Comparison of ENCODE assay signal across 24 cellular contexts in the genomic region with DNA sequence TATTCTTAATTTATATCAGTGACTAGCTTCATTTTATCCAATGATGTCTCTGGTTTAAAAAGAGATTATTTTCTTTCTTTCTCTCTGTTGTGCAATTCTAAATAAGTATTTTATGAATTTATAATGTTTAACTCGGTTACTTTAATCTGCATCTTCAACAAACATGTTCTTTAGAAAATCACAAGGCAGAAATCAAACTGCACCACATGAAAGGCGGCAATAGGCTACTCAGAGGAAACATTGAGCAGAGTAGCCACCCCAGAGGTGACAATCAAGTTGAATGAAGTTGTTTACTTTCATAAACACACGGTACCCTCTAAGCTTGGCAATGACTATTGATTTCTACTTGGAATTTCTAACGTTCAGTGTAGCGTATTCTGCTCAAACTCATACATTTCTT.
DNase-seq lines count a peak whose midpoint lies in the region; ATAC-seq and TF ChIP-seq lines count a peak whose summit lies in the region.
"Had no signal": no experiment of that assay in that cellular context is flagged by ENCODE, and none has a peak within 500 bp of the region (broad histone marks: within the 10 kb centered on the region; RNA-seq: fewer than 3 reads in every experiment).

No MANE protein-coding gene starts in this region.

- no peak for ATAC-seq in GM23338
- ATAC-seq in stimulated activated effector memory CD8-positive, alpha-beta T cell treated with anti-CD3 and anti-CD28 coated beads, Interleukin-12 subunit alpha, Interleukin-12 subunit beta, amount 100 ng/mL, for 72 hours, result no peak
- ATAC-seq: GM12878 had no signal

- H3K4me2 ChIP-seq in GM23338, result no peak overlapping the region
- H3K4me2 ChIP-seq in GM23248 (ENCODE audit: unreplicated experiment), result no peak overlapping the region
- H3K4me2 ChIP-seq: BLaER1 had no signal

- H3K79me2 ChIP-seq in GM23338 (replicated peaks; ENCODE audit: insufficient read depth), result no peaks in the 10 kb centered on the region
- H3K79me2 ChIP-seq in GM23248 (ENCODE audit: insufficient read depth), result no peaks in the 10 kb centered on the region

- H3K4me1 ChIP-seq in GM23338 (ENCODE audit: insufficient read depth) (peaks cover 16% of the 10 kb centered on the region), HAP-1 (peaks cover 25% of the 10 kb centered on the region), GM23248 (ENCODE audit: insufficient read depth) (no peaks in the 10 kb centered on the region)
- H3K4me1 ChIP-seq: BLaER1 had no signal

- no peak overlapping the region for H3K27ac ChIP-seq in GM23338 (ENCODE audit: low read depth)
- H3K27ac ChIP-seq in GM23248, result no peak overlapping the region
- H3K27ac ChIP-seq: BLaER1 had no signal

- no peak for DNase-seq in GM23338 (ENCODE audit: low spot score)
- peak; percentile 56 to 71 for DNase-seq in HAP-1 (ENCODE audit: low spot score in 2 of 2)
- peak; percentile 20 for DNase-seq in SW480 (ENCODE audit: low spot score)
- DNase-seq in stimulated activated effector memory CD8-positive, alpha-beta T cell treated with anti-CD3 and anti-CD28 coated beads, Interleukin-12 subunit alpha, Interleukin-12 subunit beta, amount 100 ng/mL, for 72 hours (ENCODE audit: low spot score in 2 of 2), result no peak
- no peak for DNase-seq in GM23248
- no peak for DNase-seq in NCI-H526 (lab: John Stamatoyannopoulos, UW)
- DNase-seq: 8988T; ACHN; BE2C; C1 segment of cervical spinal cord; CD4-positive, alpha-beta memory T cell; CD4-positive, CD25-positive, alpha-beta regulatory T cell; CD8-positive, alpha-beta memory T cell; COR-L47; DMS 273 treated with DMSO at 0.1 percent for 48 hours; DMS153; DMS53; DMS79; DND-41; EL; GDM1 had no signal

- peaks cover 22% of the 10 kb centered on the region for H3K4me1 Mint-ChIP-seq in GM23338
- H3K4me1 Mint-ChIP-seq in stimulated activated effector memory CD8-positive, alpha-beta T cell treated with anti-CD3 and anti-CD28 coated beads, Interleukin-12 subunit alpha, Interleukin-12 subunit beta, amount 100 ng/mL, for 72 hours, result no peaks in the 10 kb centered on the region
- H3K4me1 Mint-ChIP-seq: CD14-positive monocyte; CD4-positive, alpha-beta memory T cell; CD4-positive, CD25-positive, alpha-beta regulatory T cell; CD8-positive, alpha-beta memory T cell had no signal

- H3K36me3 ChIP-seq in GM23338 (ENCODE audit: insufficient read depth), result no peaks in the 10 kb centered on the region
- H3K36me3 ChIP-seq in HAP-1 (replicated peaks), result no peaks in the 10 kb centered on the region
- H3K36me3 ChIP-seq in GM23248 (ENCODE audit: low read depth), result no peaks in the 10 kb centered on the region
- H3K36me3 ChIP-seq: BE2C, BLaER1 had no signal

- no peaks in the 10 kb centered on the region for H3K27me3 ChIP-seq in GM23338 (ENCODE audit: insufficient read depth)
- no peaks in the 10 kb centered on the region for H3K27me3 ChIP-seq in HAP-1 (ENCODE audit: low read depth)
- no peaks in the 10 kb centered on the region for H3K27me3 ChIP-seq in GM23248 (replicated peaks; ENCODE audit: insufficient read depth)
- H3K27me3 ChIP-seq: BE2C, BLaER1 had no signal

- in situ Hi-C loops in HAP-1 (cut with MboI; ENCODE audit: low sequenced_read_pairs), result no loop called here
- in situ Hi-C loops in GM23248 (cut with MboI), result no loop called here

- H3K9ac ChIP-seq in GM23248, result no peak overlapping the region
- H3K9ac ChIP-seq: BLaER1 had no signal

- H3K4me3 ChIP-seq in GM23338 (no peak overlapping the region), HAP-1 (no peak overlapping the region), GM23248 (no peak overlapping the region)
- H3K4me3 ChIP-seq: BLaER1, GM12878 had no signal

- WGBS in GM23248 (ENCODE audit: low coverage in 1 of 2, low lambda C conversion rate in 2 of 2, missing lambda C conversion rate in 2 of 2), 2 experiments, result 21 to 22% methylated on average over 5 of the region's 5 CpGs

- no peaks in the 10 kb centered on the region for H3K9me3 Mint-ChIP-seq in GM23338
- H3K9me3 Mint-ChIP-seq in stimulated activated effector memory CD8-positive, alpha-beta T cell treated with anti-CD3 and anti-CD28 coated beads, Interleukin-12 subunit alpha, Interleukin-12 subunit beta, amount 100 ng/mL, for 72 hours, result peaks cover 4% of the 10 kb centered on the region
- H3K9me3 Mint-ChIP-seq: CD14-positive monocyte had no signal

- no peaks in the 10 kb centered on the region for H3K27me3 Mint-ChIP-seq in GM23338 (ENCODE audit: insufficient read depth, low read depth, poor library complexity)
- H3K27me3 Mint-ChIP-seq: CD4-positive, alpha-beta memory T cell; CD4-positive, CD25-positive, alpha-beta regulatory T cell; CD8-positive, alpha-beta memory T cell had no signal

- H3K9me3 ChIP-seq in HAP-1, result no peaks in the 10 kb centered on the region
- H3K9me3 ChIP-seq in GM23248 (ENCODE audit: low read depth), result no peaks in the 10 kb centered on the region
- H3K9me3 ChIP-seq: BE2C, BLaER1 had no signal

- H4K20me1 ChIP-seq in GM23338 (replicated peaks; ENCODE audit: insufficient read depth), result no peaks in the 10 kb centered on the region
- H4K20me1 ChIP-seq in GM23248 (ENCODE audit: insufficient read depth), result no peaks in the 10 kb centered on the region
- H4K20me1 ChIP-seq: BLaER1 had no signal

- H2AFZ ChIP-seq in GM23338 (no peak overlapping the region), GM23248 (no peak overlapping the region)

- peaks cover 4% of the 10 kb centered on the region; the same call in 1 of the 2 replicates for H3K9me2 ChIP-seq in GM23338 (ENCODE audit: insufficient read depth)
- no peaks in the 10 kb centered on the region for H3K9me2 ChIP-seq in GM23248 (ENCODE audit: insufficient read depth)

- H3K4me3 Mint-ChIP-seq in GM23338, result no peak overlapping the region
- no peak overlapping the region for H3K4me3 Mint-ChIP-seq in stimulated activated effector memory CD8-positive, alpha-beta T cell treated with anti-CD3 and anti-CD28 coated beads, Interleukin-12 subunit alpha, Interleukin-12 subunit beta, amount 100 ng/mL, for 72 hours
- H3K4me3 Mint-ChIP-seq: CD14-positive monocyte; CD4-positive, alpha-beta memory T cell; CD4-positive, CD25-positive, alpha-beta regulatory T cell; CD8-positive, alpha-beta memory T cell had no signal

- no peak for TF ChIP-seq CTCF in GM23338 (conservative IDR thresholded peaks at IDR 0.05; ENCODE audit: low read depth in 2 of 2)

- H3F3A ChIP-seq in GM23338 (replicated peaks; ENCODE audit: low read depth) (no peaks in the 10 kb centered on the region), GM23248 (ENCODE audit: insufficient read depth) (no peaks in the 10 kb centered on the region)

- peak overlapping the region; percentile 88 for H3K27ac Mint-ChIP-seq in GM23338
- H3K27ac Mint-ChIP-seq in stimulated activated effector memory CD8-positive, alpha-beta T cell treated with anti-CD3 and anti-CD28 coated beads, Interleukin-12 subunit alpha, Interleukin-12 subunit beta, amount 100 ng/mL, for 72 hours, result no peak overlapping the region
- H3K27ac Mint-ChIP-seq: CD14-positive monocyte; CD4-positive, alpha-beta memory T cell; CD4-positive, CD25-positive, alpha-beta regulatory T cell; CD8-positive, alpha-beta memory T cell had no signal

- no peaks in the 10 kb centered on the region for H3K36me3 Mint-ChIP-seq in GM23338 (ENCODE audit: low read depth)
- H3K36me3 Mint-ChIP-seq in stimulated activated effector memory CD8-positive, alpha-beta T cell treated with anti-CD3 and anti-CD28 coated beads, Interleukin-12 subunit alpha, Interleukin-12 subunit beta, amount 100 ng/mL, for 72 hours, result no peaks in the 10 kb centered on the region
- H3K36me3 Mint-ChIP-seq: CD14-positive monocyte; CD4-positive, alpha-beta memory T cell; CD4-positive, CD25-positive, alpha-beta regulatory T cell; CD8-positive, alpha-beta memory T cell had no signal

Comparison
In these comparisons a context has a peak if more than half of its experiments do, and no peak if none do; other contexts are left out.
1. DNase-seq: peak in HAP-1 (2 of 2) and SW480 (single experiment); none in GM23338 (single experiment), stimulated activated effector memory CD8-positive, alpha-beta T cell treated with anti-CD3 and anti-CD28 coated beads, Interleukin-12 subunit alpha, Interleukin-12 subunit beta, amount 100 ng/mL, for 72 hours (0 of 2), GM23248 (single experiment) and NCI-H526 (0 of 2).